In genomic region chr11:123678246-123678645, GRCh38 we compare ENCODE assay signal across 1 cellular context.
TF ChIP-seq lines count a peak whose summit lies in the region.

No MANE protein-coding gene starts in this region.

TF ChIP-seq in GM23338, 12 proteins besides CTCF, POLR2A, EP300 and RAD21 (continued from another document):
- TF ChIP-seq, protein P1, sequence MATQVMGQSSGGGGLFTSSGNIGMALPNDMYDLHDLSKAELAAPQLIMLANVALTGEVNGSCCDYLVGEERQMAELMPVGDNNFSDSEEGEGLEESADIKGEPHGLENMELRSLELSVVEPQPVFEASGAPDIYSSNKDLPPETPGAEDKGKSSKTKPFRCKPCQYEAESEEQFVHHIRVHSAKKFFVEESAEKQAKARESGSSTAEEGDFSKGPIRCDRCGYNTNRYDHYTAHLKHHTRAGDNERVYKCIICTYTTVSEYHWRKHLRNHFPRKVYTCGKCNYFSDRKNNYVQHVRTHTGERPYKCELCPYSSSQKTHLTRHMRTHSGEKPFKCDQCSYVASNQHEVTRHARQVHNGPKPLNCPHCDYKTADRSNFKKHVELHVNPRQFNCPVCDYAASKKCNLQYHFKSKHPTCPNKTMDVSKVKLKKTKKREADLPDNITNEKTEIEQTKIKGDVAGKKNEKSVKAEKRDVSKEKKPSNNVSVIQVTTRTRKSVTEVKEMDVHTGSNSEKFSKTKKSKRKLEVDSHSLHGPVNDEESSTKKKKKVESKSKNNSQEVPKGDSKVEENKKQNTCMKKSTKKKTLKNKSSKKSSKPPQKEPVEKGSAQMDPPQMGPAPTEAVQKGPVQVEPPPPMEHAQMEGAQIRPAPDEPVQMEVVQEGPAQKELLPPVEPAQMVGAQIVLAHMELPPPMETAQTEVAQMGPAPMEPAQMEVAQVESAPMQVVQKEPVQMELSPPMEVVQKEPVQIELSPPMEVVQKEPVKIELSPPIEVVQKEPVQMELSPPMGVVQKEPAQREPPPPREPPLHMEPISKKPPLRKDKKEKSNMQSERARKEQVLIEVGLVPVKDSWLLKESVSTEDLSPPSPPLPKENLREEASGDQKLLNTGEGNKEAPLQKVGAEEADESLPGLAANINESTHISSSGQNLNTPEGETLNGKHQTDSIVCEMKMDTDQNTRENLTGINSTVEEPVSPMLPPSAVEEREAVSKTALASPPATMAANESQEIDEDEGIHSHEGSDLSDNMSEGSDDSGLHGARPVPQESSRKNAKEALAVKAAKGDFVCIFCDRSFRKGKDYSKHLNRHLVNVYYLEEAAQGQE (IDR thresholded peaks at IDR 0.05; ENCODE audit: unreplicated experiment): no peak
- no peak for TF ChIP-seq EZH2 (IDR thresholded peaks at IDR 0.05; ENCODE audit: low read depth, unreplicated experiment)
- no peak for TF ChIP-seq ZNF331 (CRISPR knock-in tag; IDR thresholded peaks at IDR 0.05; ENCODE audit: low read depth)
- TF ChIP-seq ZNF114 (CRISPR knock-in tag; IDR thresholded peaks at IDR 0.05): no peak
- TF ChIP-seq, protein P2, sequence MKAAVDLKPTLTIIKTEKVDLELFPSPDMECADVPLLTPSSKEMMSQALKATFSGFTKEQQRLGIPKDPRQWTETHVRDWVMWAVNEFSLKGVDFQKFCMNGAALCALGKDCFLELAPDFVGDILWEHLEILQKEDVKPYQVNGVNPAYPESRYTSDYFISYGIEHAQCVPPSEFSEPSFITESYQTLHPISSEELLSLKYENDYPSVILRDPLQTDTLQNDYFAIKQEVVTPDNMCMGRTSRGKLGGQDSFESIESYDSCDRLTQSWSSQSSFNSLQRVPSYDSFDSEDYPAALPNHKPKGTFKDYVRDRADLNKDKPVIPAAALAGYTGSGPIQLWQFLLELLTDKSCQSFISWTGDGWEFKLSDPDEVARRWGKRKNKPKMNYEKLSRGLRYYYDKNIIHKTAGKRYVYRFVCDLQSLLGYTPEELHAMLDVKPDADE (IDR thresholded peaks at IDR 0.05): no peak
